1 cellular context compared by ENCODE assay signal in genomic region chr22:20116951-20117645, GRCh38.
TF ChIP-seq lines count a peak whose summit lies in the region.

Gene TRMT2A (minus strand): TSS chr22:20117226. CDS start chr22:20116906, 320 bp downstream.

TF ChIP-seq in HepG2, 621 proteins besides CTCF, POLR2A, EP300 and RAD21 (continued from another document and continues in another):
- no peak for TF ChIP-seq FUBP1 (CRISPR knock-in tag; IDR thresholded peaks at IDR 0.05; ENCODE audit: borderline replicate concordance)
- TF ChIP-seq CC2D1A (CRISPR knock-in tag; IDR thresholded peaks at IDR 0.05) = no peak
- TF ChIP-seq ZNF724P (CRISPR knock-in tag; IDR thresholded peaks at IDR 0.05; ENCODE audit: borderline replicate concordance) = 0 out of 2 replicates have a peak, but pooled peaks have one; percentile 58
- TF ChIP-seq, protein P1, sequence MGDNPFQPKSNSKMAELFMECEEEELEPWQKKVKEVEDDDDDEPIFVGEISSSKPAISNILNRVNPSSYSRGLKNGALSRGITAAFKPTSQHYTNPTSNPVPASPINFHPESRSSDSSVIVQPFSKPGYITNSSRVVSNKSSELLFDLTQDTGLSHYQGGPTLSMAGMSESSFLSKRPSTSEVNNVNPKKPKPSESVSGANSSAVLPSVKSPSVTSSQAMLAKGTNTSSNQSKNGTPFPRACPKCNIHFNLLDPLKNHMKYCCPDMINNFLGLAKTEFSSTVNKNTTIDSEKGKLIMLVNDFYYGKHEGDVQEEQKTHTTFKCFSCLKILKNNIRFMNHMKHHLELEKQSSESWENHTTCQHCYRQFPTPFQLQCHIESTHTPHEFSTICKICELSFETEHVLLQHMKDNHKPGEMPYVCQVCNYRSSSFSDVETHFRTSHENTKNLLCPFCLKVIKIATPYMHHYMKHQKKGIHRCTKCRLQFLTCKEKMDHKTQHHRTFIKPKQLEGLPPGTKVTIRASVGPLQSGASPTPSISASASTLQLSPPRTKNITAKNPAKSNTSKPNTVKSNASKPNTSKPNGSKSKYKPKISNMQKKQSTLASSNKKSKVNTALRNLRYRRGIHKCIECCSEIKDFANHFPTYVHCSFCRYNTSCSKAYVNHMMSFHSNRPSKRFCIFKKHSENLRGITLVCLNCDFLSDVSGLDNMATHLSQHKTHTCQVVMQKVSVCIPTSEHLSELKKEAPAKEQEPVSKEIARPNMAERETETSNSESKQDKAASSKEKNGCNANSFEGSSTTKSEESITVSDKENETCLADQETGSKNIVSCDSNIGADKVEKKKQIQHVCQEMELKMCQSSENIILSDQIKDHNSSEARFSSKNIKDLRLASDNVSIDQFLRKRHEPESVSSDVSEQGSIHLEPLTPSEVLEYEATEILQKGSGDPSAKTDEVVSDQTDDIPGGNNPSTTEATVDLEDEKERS (CRISPR knock-in tag; IDR thresholded peaks at IDR 0.05) = no peak
- no peak for TF ChIP-seq ZNF660 (CRISPR knock-in tag; IDR thresholded peaks at IDR 0.05; ENCODE audit: borderline replicate concordance, low read depth)
- peak in 1 of 2 experiments; percentile 80; a peak in 2 of 4 replicates for TF ChIP-seq ATF4 (CRISPR knock-in tag; IDR thresholded peaks at IDR 0.05)
- TF ChIP-seq ZNF749 (CRISPR knock-in tag; IDR thresholded peaks at IDR 0.05; ENCODE audit: borderline replicate concordance) = peak; percentile 84; the same call in 1 of the 2 replicates
- TF ChIP-seq ZFP41 (CRISPR knock-in tag; IDR thresholded peaks at IDR 0.05; ENCODE audit: borderline replicate concordance) = no peak
- TF ChIP-seq ZEB1 (IDR thresholded peaks at IDR 0.05; ENCODE audit: insufficient replicate concordance, low read depth) = no peak
- no peak for TF ChIP-seq MBNL3 (CRISPR knock-in tag; conservative IDR thresholded peaks at IDR 0.05)
- TF ChIP-seq, protein P2, sequence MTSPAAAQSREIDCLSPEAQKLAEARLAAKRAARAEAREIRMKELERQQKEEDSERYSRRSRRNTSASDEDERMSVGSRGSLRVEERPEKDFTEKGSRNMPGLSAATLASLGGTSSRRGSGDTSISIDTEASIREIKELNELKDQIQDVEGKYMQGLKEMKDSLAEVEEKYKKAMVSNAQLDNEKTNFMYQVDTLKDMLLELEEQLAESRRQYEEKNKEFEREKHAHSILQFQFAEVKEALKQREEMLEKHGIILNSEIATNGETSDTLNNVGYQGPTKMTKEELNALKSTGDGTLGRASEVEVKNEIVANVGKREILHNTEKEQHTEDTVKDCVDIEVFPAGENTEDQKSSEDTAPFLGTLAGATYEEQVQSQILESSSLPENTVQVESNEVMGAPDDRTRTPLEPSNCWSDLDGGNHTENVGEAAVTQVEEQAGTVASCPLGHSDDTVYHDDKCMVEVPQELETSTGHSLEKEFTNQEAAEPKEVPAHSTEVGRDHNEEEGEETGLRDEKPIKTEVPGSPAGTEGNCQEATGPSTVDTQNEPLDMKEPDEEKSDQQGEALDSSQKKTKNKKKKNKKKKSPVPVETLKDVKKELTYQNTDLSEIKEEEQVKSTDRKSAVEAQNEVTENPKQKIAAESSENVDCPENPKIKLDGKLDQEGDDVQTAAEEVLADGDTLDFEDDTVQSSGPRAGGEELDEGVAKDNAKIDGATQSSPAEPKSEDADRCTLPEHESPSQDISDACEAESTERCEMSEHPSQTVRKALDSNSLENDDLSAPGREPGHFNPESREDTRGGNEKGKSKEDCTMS (CRISPR knock-in tag; conservative IDR thresholded peaks at IDR 0.05) = no peak
- TF ChIP-seq PHF21A (CRISPR knock-in tag; IDR thresholded peaks at IDR 0.05) = peak; percentile 89
- TF ChIP-seq MYNN (CRISPR knock-in tag; IDR thresholded peaks at IDR 0.05; ENCODE audit: low read depth) = no peak
- TF ChIP-seq ZNF598 (CRISPR knock-in tag; IDR thresholded peaks at IDR 0.05; ENCODE audit: borderline replicate concordance) = no peak; the same call in 1 of the 2 replicates
- peak; percentile 94 for TF ChIP-seq HDAC1 (CRISPR knock-in tag; IDR thresholded peaks at IDR 0.05)
- TF ChIP-seq SMYD3 (CRISPR knock-in tag; IDR thresholded peaks at IDR 0.05) = peak; percentile 39; the same call in 1 of the 2 replicates
- TF ChIP-seq, protein P3, sequence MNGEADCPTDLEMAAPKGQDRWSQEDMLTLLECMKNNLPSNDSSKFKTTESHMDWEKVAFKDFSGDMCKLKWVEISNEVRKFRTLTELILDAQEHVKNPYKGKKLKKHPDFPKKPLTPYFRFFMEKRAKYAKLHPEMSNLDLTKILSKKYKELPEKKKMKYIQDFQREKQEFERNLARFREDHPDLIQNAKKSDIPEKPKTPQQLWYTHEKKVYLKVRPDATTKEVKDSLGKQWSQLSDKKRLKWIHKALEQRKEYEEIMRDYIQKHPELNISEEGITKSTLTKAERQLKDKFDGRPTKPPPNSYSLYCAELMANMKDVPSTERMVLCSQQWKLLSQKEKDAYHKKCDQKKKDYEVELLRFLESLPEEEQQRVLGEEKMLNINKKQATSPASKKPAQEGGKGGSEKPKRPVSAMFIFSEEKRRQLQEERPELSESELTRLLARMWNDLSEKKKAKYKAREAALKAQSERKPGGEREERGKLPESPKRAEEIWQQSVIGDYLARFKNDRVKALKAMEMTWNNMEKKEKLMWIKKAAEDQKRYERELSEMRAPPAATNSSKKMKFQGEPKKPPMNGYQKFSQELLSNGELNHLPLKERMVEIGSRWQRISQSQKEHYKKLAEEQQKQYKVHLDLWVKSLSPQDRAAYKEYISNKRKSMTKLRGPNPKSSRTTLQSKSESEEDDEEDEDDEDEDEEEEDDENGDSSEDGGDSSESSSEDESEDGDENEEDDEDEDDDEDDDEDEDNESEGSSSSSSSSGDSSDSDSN (CRISPR knock-in tag; IDR thresholded peaks at IDR 0.05) = peak; percentile 83
- TF ChIP-seq KMT2B (CRISPR knock-in tag; IDR thresholded peaks at IDR 0.05) = peak; percentile 58; the same call in 1 of the 2 replicates
- peak; percentile 26 for TF ChIP-seq HNRNPK (IDR thresholded peaks at IDR 0.05; ENCODE audit: low read depth, low read length, poor library complexity, severe bottlenecking)
- TF ChIP-seq AKAP8 (CRISPR knock-in tag; IDR thresholded peaks at IDR 0.05) = no peak; the same call in 1 of the 2 replicates
- TF ChIP-seq IKZF5 (CRISPR knock-in tag; IDR thresholded peaks at IDR 0.05) = peak; percentile 86
- TF ChIP-seq ZNF251 (CRISPR knock-in tag; IDR thresholded peaks at IDR 0.05) = no peak
- TF ChIP-seq ZNF292 (CRISPR knock-in tag; IDR thresholded peaks at IDR 0.05; ENCODE audit: borderline replicate concordance, low read depth) = no peak
- TF ChIP-seq, protein P4, sequence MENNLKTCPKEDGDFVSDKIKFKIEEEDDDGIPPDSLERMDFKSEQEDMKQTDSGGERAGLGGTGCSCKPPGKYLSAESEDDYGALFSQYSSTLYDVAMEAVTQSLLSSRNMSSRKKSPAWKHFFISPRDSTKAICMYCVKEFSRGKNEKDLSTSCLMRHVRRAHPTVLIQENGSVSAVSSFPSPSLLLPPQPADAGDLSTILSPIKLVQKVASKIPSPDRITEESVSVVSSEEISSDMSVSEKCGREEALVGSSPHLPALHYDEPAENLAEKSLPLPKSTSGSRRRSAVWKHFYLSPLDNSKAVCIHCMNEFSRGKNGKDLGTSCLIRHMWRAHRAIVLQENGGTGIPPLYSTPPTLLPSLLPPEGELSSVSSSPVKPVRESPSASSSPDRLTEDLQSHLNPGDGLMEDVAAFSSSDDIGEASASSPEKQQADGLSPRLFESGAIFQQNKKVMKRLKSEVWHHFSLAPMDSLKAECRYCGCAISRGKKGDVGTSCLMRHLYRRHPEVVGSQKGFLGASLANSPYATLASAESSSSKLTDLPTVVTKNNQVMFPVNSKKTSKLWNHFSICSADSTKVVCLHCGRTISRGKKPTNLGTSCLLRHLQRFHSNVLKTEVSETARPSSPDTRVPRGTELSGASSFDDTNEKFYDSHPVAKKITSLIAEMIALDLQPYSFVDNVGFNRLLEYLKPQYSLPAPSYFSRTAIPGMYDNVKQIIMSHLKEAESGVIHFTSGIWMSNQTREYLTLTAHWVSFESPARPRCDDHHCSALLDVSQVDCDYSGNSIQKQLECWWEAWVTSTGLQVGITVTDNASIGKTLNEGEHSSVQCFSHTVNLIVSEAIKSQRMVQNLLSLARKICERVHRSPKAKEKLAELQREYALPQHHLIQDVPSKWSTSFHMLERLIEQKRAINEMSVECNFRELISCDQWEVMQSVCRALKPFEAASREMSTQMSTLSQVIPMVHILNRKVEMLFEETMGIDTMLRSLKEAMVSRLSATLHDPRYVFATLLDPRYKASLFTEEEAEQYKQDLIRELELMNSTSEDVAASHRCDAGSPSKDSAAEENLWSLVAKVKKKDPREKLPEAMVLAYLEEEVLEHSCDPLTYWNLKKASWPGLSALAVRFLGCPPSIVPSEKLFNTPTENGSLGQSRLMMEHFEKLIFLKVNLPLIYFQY (CRISPR knock-in tag; IDR thresholded peaks at IDR 0.05; ENCODE audit: borderline replicate concordance) = no peak
- TF ChIP-seq NCOR1 (IDR thresholded peaks at IDR 0.05; ENCODE audit: borderline replicate concordance, low read length) = peak; percentile 56; the same call in 1 of the 2 replicates
- TF ChIP-seq ZNF567 (CRISPR knock-in tag; IDR thresholded peaks at IDR 0.05; ENCODE audit: borderline replicate concordance) = no peak; the same call in 1 of the 2 replicates
- peak; percentile 86 for TF ChIP-seq ZNF446 (CRISPR knock-in tag; IDR thresholded peaks at IDR 0.05)
- peak; percentile 29; the same call in 1 of the 2 replicates for TF ChIP-seq HDAC2 (CRISPR knock-in tag; IDR thresholded peaks at IDR 0.05)
- TF ChIP-seq BCL6 (CRISPR knock-in tag; IDR thresholded peaks at IDR 0.05) = no peak
- TF ChIP-seq FIP1L1 (IDR thresholded peaks at IDR 0.05; ENCODE audit: borderline replicate concordance, insufficient read depth, low read depth, low read length) = peak; percentile 52; the same call in 1 of the 2 replicates
- TF ChIP-seq, protein P5, sequence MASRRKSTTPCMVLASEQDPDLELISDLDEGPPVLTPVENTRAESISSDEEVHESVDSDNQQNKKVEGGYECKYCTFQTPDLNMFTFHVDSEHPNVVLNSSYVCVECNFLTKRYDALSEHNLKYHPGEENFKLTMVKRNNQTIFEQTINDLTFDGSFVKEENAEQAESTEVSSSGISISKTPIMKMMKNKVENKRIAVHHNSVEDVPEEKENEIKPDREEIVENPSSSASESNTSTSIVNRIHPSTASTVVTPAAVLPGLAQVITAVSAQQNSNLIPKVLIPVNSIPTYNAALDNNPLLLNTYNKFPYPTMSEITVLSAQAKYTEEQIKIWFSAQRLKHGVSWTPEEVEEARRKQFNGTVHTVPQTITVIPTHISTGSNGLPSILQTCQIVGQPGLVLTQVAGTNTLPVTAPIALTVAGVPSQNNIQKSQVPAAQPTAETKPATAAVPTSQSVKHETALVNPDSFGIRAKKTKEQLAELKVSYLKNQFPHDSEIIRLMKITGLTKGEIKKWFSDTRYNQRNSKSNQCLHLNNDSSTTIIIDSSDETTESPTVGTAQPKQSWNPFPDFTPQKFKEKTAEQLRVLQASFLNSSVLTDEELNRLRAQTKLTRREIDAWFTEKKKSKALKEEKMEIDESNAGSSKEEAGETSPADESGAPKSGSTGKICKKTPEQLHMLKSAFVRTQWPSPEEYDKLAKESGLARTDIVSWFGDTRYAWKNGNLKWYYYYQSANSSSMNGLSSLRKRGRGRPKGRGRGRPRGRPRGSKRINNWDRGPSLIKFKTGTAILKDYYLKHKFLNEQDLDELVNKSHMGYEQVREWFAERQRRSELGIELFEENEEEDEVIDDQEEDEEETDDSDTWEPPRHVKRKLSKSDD (CRISPR knock-in tag; IDR thresholded peaks at IDR 0.05; ENCODE audit: low read depth) = peak; percentile 83
- TF ChIP-seq ZNF678 (CRISPR knock-in tag; IDR thresholded peaks at IDR 0.05) = no peak
- TF ChIP-seq PRMT3 (CRISPR knock-in tag; IDR thresholded peaks at IDR 0.05; ENCODE audit: borderline replicate concordance, low read depth) = peak; percentile 70
- TF ChIP-seq ZFP36L1 (CRISPR knock-in tag; IDR thresholded peaks at IDR 0.05) = peak; percentile 82
- no peak for TF ChIP-seq NFE2L1 (CRISPR knock-in tag; IDR thresholded peaks at IDR 0.05; ENCODE audit: borderline replicate concordance)
- TF ChIP-seq RXRA (CRISPR knock-in tag; IDR thresholded peaks at IDR 0.05) = peak; percentile 81; the same call in 1 of the 2 replicates
- no peak; the same call in 1 of the 2 replicates for TF ChIP-seq ZNF615 (CRISPR knock-in tag; IDR thresholded peaks at IDR 0.05; ENCODE audit: borderline replicate concordance)
- peak; percentile 100 for TF ChIP-seq TFDP1 (CRISPR knock-in tag; IDR thresholded peaks at IDR 0.05; ENCODE audit: borderline replicate concordance)
- TF ChIP-seq MZF1 (CRISPR knock-in tag; IDR thresholded peaks at IDR 0.05; ENCODE audit: borderline replicate concordance) = no peak
